Comparison of ENCODE assay signal across 8 cellular contexts in the genomic region with DNA sequence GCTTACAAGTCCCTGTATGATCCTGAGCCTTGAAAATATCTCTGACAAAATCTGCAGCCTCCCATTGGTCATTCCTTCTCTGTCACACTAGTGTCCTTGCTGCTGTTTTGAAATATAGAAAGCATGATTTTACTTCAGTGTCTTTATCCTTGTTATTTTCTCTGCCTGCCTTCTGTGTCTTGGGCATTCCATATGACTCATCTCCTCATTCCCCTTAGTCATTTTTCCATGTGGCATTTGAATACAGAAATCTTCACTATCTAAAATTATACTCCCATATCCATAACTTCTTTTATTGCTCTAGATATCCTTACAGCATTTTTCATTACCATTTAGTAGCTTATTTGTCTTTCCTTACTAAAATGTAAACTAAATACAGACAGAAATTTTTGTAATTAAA.
DNase-seq lines count a peak whose midpoint lies in the region; TF ChIP-seq lines count a peak whose summit lies in the region.
"Not testable (repeated sequence)": the region's sequence is repeated elsewhere in the genome, so short reads cannot be mapped to it uniquely, and the experiment has no call there.

No MANE protein-coding gene starts in this region.

- H3K4me1 ChIP-seq in GM23248 (ENCODE audit: insufficient read depth); mammary epithelial cell (ENCODE audit: insufficient read depth, low read length): not testable (repeated sequence)

- H3F3A ChIP-seq in GM23248 (ENCODE audit: insufficient read depth), result not testable (repeated sequence)

- intact Hi-C loops in mammary epithelial cell (cut with micrococcal nuclease), result not testable (repeated sequence)

- not testable (repeated sequence) for H4K20me1 ChIP-seq in GM23248 (ENCODE audit: insufficient read depth); mammary epithelial cell (ENCODE audit: insufficient read depth, low read length)

- not testable (repeated sequence) for H3K79me2 ChIP-seq in GM23248 (ENCODE audit: insufficient read depth); mammary epithelial cell (ENCODE audit: insufficient read depth, low read length)

- not testable (repeated sequence) for BruUV-seq in mammary epithelial cell (replicated peaks; lab: Mats Ljungman, UMichigan)

- not testable (repeated sequence) for H3K27ac ChIP-seq in GM23248; mammary epithelial cell (ENCODE audit: insufficient read depth, low read depth, low read length)

- not testable (repeated sequence) for TF ChIP-seq CTCF in AG10803 (conservative IDR thresholded peaks at IDR 0.05; ENCODE audit: low read length); mammary epithelial cell (conservative IDR thresholded peaks at IDR 0.05 in 1 of 2, IDR thresholded peaks at IDR 0.05 in 1 of 2; ENCODE audit: extremely low read depth in 1 of 2, insufficient read depth in 1 of 2, low read depth in 1 of 2, low read length in 2 of 2); kidney epithelial cell (IDR thresholded peaks at IDR 0.05; ENCODE audit: insufficient read depth, low read length, poor library complexity, severe bottlenecking)

- H3K4me2 ChIP-seq in GM23248 (ENCODE audit: unreplicated experiment); mammary epithelial cell (ENCODE audit: insufficient read depth, low read depth, low read length): not testable (repeated sequence)

- CTCF ChIA-PET in mammary epithelial cell (lab: Charles Lee; ENCODE audit: low non-redundant PET), result not testable (repeated sequence)

- H3K4me3 ChIP-seq in AG10803 (ENCODE audit: low read length); GM23248; mammary epithelial cell (replicated peaks in 1 of 3; ENCODE audit: insufficient read depth in 1 of 3, low read depth in 2 of 3, low read length in 3 of 3); kidney epithelial cell (ENCODE audit: low read depth, low read length): not testable (repeated sequence)

- not testable (repeated sequence) for H3K27me3 ChIP-seq in GM23248 (replicated peaks; ENCODE audit: insufficient read depth); mammary epithelial cell (ENCODE audit: insufficient read depth, low read length); kidney epithelial cell (ENCODE audit: control insufficient read depth, insufficient read depth, low read length)

- in situ Hi-C loops in GM23248 (cut with MboI); mammary epithelial cell (cut with MboI; ENCODE audit: low sequenced_read_pairs in 2 of 2): not testable (repeated sequence)

- not testable (repeated sequence) for H3K9me3 ChIP-seq in GM23248 (ENCODE audit: low read depth); mammary epithelial cell (replicated peaks; ENCODE audit: insufficient read depth, low read length)

- DNase-seq in AG10803 (ENCODE audit: low read depth) (peak; percentile 12), GM23248 (peak; percentile 36), NCI-H226 (peak; percentile 34), SW480 (ENCODE audit: low spot score) (peak; percentile 5), mammary epithelial cell (peak; percentile 33), fibroblast of gingiva (ENCODE audit: low read depth) (peak; percentile 2), kidney epithelial cell (ENCODE audit: low read depth) (peak; percentile 4), stromal cell of bone marrow (ENCODE audit: low read depth) (peak; percentile 22)

- not testable (repeated sequence) for H3K9me2 ChIP-seq in GM23248 (ENCODE audit: insufficient read depth)

- not testable (repeated sequence) for H3K9ac ChIP-seq in GM23248; mammary epithelial cell (ENCODE audit: insufficient read depth, low read length)

- dilution Hi-C loops in mammary epithelial cell (cut with HindIII; ENCODE audit: low sequenced_read_pairs), result not testable (repeated sequence)

- not testable (repeated sequence) for H3K36me3 ChIP-seq in GM23248 (ENCODE audit: low read depth); mammary epithelial cell (ENCODE audit: insufficient read depth, low read length); kidney epithelial cell (ENCODE audit: control insufficient read depth, insufficient read depth, low read length)

- not testable (repeated sequence) for H2AFZ ChIP-seq in GM23248; mammary epithelial cell (ENCODE audit: low read depth, low read length)
